Comparison of ENCODE assay signal across 1 cellular context in the genomic region with DNA sequence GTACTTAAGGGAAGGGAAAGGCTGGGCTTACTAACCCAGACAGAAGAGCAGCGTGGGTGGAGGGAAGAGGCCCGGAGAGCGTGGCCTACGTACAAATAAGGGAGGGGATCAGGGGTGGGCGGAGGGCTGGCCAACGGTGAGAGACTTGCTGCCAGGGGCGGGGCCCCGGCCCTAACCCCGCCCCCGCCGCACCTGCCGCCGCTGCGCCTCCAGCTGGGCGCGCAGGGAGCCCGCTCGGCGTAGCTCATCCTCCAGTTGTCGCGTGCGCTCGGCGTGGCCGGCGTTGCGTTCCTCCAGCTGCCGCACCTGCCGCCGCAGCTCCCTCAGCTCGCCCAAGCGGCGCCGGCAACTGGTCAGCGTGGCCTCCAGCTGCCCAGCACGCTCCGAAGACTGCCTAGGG.
TF ChIP-seq lines count a peak whose summit lies in the region.

No MANE protein-coding gene starts in this region.

TF ChIP-seq in WTC11, 78 proteins besides CTCF, POLR2A, EP300 and RAD21 (continued from another document):
- TF ChIP-seq PRDM15 (CRISPR knock-in tag; IDR thresholded peaks at IDR 0.05) (peak; percentile 24; the same call in 1 of the 2 replicates), SMAD4 (CRISPR knock-in tag; IDR thresholded peaks at IDR 0.05) (no peak), SP1 (CRISPR knock-in tag; conservative IDR thresholded peaks at IDR 0.05) (peak; percentile 91), ZNF232 (CRISPR knock-in tag; IDR thresholded peaks at IDR 0.05) (peak; percentile 56; the same call in 1 of the 2 replicates), E2F1 (CRISPR knock-in tag; IDR thresholded peaks at IDR 0.05) (0 out of 2 replicates have a peak, but pooled peaks have one; percentile 41), RELA (CRISPR knock-in tag; IDR thresholded peaks at IDR 0.05; ENCODE audit: borderline replicate concordance) (0 out of 2 replicates have a peak, but pooled peaks have one; percentile 68), NR2C2 (CRISPR knock-in tag; IDR thresholded peaks at IDR 0.05) (no peak), USF1 (CRISPR knock-in tag; IDR thresholded peaks at IDR 0.05) (peak; percentile 65; the same call in 1 of the 2 replicates), ETV6 (CRISPR knock-in tag; IDR thresholded peaks at IDR 0.05) (peak; percentile 85), MAX (CRISPR knock-in tag; IDR thresholded peaks at IDR 0.05) (peak; percentile 93), FOXP1 (CRISPR knock-in tag; IDR thresholded peaks at IDR 0.05; ENCODE audit: borderline replicate concordance) (peak; percentile 59; the same call in 1 of the 2 replicates), FOXK1 (CRISPR knock-in tag; IDR thresholded peaks at IDR 0.05) (peak; percentile 80; the same call in 1 of the 2 replicates)
- TF ChIP-seq, protein P1, sequence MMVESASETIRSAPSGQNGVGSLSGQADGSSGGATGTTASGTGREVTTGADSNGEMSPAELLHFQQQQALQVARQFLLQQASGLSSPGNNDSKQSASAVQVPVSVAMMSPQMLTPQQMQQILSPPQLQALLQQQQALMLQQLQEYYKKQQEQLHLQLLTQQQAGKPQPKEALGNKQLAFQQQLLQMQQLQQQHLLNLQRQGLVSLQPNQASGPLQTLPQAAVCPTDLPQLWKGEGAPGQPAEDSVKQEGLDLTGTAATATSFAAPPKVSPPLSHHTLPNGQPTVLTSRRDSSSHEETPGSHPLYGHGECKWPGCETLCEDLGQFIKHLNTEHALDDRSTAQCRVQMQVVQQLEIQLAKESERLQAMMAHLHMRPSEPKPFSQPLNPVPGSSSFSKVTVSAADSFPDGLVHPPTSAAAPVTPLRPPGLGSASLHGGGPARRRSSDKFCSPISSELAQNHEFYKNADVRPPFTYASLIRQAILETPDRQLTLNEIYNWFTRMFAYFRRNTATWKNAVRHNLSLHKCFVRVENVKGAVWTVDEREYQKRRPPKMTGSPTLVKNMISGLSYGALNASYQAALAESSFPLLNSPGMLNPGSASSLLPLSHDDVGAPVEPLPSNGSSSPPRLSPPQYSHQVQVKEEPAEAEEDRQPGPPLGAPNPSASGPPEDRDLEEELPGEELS (CRISPR knock-in tag; IDR thresholded peaks at IDR 0.05), result peak; percentile 91
- TF ChIP-seq, protein P2, sequence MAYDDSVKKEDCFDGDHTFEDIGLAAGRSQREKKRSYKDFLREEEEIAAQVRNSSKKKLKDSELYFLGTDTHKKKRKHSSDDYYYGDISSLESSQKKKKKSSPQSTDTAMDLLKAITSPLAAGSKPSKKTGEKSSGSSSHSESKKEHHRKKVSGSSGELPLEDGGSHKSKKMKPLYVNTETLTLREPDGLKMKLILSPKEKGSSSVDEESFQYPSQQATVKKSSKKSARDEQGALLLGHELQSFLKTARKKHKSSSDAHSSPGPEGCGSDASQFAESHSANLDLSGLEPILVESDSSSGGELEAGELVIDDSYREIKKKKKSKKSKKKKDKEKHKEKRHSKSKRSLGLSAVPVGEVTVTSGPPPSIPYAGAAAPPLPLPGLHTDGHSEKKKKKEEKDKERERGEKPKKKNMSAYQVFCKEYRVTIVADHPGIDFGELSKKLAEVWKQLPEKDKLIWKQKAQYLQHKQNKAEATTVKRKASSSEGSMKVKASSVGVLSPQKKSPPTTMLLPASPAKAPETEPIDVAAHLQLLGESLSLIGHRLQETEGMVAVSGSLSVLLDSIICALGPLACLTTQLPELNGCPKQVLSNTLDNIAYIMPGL (CRISPR knock-in tag; IDR thresholded peaks at IDR 0.05), result peak; percentile 70; the same call in 1 of the 2 replicates
- TF ChIP-seq, protein P3, sequence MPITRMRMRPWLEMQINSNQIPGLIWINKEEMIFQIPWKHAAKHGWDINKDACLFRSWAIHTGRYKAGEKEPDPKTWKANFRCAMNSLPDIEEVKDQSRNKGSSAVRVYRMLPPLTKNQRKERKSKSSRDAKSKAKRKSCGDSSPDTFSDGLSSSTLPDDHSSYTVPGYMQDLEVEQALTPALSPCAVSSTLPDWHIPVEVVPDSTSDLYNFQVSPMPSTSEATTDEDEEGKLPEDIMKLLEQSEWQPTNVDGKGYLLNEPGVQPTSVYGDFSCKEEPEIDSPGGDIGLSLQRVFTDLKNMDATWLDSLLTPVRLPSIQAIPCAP (CRISPR knock-in tag; IDR thresholded peaks at IDR 0.05), result peak; percentile 60
- TF ChIP-seq, protein P4, sequence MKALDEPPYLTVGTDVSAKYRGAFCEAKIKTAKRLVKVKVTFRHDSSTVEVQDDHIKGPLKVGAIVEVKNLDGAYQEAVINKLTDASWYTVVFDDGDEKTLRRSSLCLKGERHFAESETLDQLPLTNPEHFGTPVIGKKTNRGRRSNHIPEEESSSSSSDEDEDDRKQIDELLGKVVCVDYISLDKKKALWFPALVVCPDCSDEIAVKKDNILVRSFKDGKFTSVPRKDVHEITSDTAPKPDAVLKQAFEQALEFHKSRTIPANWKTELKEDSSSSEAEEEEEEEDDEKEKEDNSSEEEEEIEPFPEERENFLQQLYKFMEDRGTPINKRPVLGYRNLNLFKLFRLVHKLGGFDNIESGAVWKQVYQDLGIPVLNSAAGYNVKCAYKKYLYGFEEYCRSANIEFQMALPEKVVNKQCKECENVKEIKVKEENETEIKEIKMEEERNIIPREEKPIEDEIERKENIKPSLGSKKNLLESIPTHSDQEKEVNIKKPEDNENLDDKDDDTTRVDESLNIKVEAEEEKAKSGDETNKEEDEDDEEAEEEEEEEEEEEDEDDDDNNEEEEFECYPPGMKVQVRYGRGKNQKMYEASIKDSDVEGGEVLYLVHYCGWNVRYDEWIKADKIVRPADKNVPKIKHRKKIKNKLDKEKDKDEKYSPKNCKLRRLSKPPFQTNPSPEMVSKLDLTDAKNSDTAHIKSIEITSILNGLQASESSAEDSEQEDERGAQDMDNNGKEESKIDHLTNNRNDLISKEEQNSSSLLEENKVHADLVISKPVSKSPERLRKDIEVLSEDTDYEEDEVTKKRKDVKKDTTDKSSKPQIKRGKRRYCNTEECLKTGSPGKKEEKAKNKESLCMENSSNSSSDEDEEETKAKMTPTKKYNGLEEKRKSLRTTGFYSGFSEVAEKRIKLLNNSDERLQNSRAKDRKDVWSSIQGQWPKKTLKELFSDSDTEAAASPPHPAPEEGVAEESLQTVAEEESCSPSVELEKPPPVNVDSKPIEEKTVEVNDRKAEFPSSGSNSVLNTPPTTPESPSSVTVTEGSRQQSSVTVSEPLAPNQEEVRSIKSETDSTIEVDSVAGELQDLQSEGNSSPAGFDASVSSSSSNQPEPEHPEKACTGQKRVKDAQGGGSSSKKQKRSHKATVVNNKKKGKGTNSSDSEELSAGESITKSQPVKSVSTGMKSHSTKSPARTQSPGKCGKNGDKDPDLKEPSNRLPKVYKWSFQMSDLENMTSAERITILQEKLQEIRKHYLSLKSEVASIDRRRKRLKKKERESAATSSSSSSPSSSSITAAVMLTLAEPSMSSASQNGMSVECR (CRISPR knock-in tag; IDR thresholded peaks at IDR 0.05; ENCODE audit: borderline replicate concordance), result peak; percentile 49; the same call in 1 of the 2 replicates
TF ChIP-seq in WTC11: peak in this region for 17.
